Comparison of ENCODE assay signal across 1 cellular context in the genomic region with DNA sequence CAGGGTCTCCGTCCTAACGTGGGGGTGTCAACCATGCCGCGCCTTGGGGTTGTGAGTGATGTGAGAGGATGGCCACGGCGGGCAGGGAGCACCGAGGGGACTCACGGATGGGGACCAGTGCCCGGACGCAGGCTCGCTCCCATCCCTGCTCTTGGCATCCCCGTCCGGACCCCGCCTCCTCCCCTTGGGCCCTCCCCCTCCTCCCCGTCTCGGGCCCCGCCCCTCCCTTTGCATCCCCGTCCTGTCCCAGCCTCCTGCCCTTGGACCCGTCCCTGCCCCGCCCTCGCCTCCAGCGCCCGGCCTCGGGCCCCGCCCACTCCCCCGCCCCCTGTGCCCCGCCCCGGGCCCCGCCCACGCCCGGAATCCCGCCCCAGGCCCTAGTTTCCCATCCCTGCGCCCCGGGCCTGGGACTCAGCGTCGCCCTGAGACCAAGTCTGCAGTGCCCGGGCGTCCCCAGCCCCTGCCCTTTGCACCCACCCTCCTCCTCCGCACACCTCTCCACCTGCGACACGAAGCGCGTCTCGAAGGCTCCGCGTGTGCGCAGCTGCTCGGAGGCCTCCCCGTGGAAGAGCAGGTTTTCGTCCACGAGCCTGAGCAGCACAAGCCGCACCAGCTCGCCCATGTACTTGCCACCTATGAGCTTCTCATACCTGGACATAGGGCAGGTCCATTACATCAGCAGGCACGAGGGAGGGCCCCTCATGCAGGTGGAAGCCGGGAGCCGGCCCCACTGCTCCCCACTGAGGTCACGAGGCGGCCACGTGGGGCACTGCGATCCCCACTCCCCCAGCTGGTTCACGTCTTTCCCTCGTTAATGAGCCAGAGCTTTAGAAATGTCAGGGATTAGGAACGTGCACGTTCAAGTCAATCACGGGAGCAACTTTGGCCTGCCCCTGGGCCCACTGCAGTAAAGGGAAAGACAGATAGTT.
TF ChIP-seq lines count a peak whose summit lies in the region.

No MANE protein-coding gene starts in this region.

TF ChIP-seq in K562, 482 proteins besides CTCF, POLR2A, EP300 and RAD21 (continued from another document and continues in another):
- TF ChIP-seq FOS (IDR thresholded peaks at IDR 0.05; ENCODE audit: extremely low read depth, insufficient read length) (no peak), ZNF778 (CRISPR knock-in tag; IDR thresholded peaks at IDR 0.05) (no peak), L3MBTL2 (IDR thresholded peaks at IDR 0.05) (peak; percentile 88), ZNF77 (CRISPR knock-in tag; IDR thresholded peaks at IDR 0.05) (no peak), HNRNPH1 (optimal IDR thresholded peaks at IDR 0.05; ENCODE audit: low read depth, low read length) (no peak), MTF1 (CRISPR knock-in tag; IDR thresholded peaks at IDR 0.05; ENCODE audit: borderline replicate concordance) (no peak), LEF1 (IDR thresholded peaks at IDR 0.05) (no peak), ZSCAN29 (IDR thresholded peaks at IDR 0.05) (no peak), NCOA1 (IDR thresholded peaks at IDR 0.05; ENCODE audit: low read depth) (no peak), ETV6 (IDR thresholded peaks at IDR 0.05; ENCODE audit: borderline replicate concordance in 1 of 2, low read depth in 2 of 2, low read length in 1 of 2) (no peak), ETV6 (CRISPR knock-in tag; IDR thresholded peaks at IDR 0.05; ENCODE audit: borderline replicate concordance) (peak; percentile 79; the same call in 1 of the 2 replicates), CREBBP (IDR thresholded peaks at IDR 0.05; ENCODE audit: low read depth, low read length) (no peak), PML (IDR thresholded peaks at IDR 0.05; ENCODE audit: low read length) (no peak), JUNB (CRISPR knock-in tag; conservative IDR thresholded peaks at IDR 0.05) (no peak), TEAD2 (tag; IDR thresholded peaks at IDR 0.05) (no peak), ZBTB8A (IDR thresholded peaks at IDR 0.05; ENCODE audit: partially characterized antibody) (no peak), HDAC6 (IDR thresholded peaks at IDR 0.05; ENCODE audit: low read depth, low read length) (no peak), KHSRP (IDR thresholded peaks at IDR 0.05) (no peak), ZNF41 (CRISPR knock-in tag; conservative IDR thresholded peaks at IDR 0.05) (no peak), C11orf30 (IDR thresholded peaks at IDR 0.05; ENCODE audit: low read depth) (no peak), RBBP5 (IDR thresholded peaks at IDR 0.05; ENCODE audit: borderline replicate concordance, insufficient read depth, low read length, poor library complexity, severe bottlenecking) (peak; percentile 45), SP2 (IDR thresholded peaks at IDR 0.05; ENCODE audit: extremely low read depth, low read depth, low read length, poor library complexity, severe bottlenecking) (no peak), FOXK2 (conservative IDR thresholded peaks at IDR 0.05 in 1 of 2, IDR thresholded peaks at IDR 0.05 in 1 of 2; ENCODE audit: low read depth in 2 of 2) (no peak), DACH1 (IDR thresholded peaks at IDR 0.05; ENCODE audit: partially characterized antibody) (no peak), COPS2 (conservative IDR thresholded peaks at IDR 0.05) (no peak), HDAC2 (IDR thresholded peaks at IDR 0.05) (0 out of 2 replicates have a peak, but pooled peaks have one; percentile 14), KDM4B (IDR thresholded peaks at IDR 0.05; ENCODE audit: borderline replicate concordance in 2 of 2, low read depth in 1 of 2) (no peak; a peak in 1 of 4 replicates), IFI16 (CRISPR knock-in tag; IDR thresholded peaks at IDR 0.05) (no peak), RBM34 (IDR thresholded peaks at IDR 0.05; ENCODE audit: borderline replicate concordance, insufficient read depth, low read length) (no peak), BRD4 (IDR thresholded peaks at IDR 0.05) (no peak), GATA2 (CRISPR knock-in tag; IDR thresholded peaks at IDR 0.05) (no peak), ZNF668 (CRISPR knock-in tag; IDR thresholded peaks at IDR 0.05) (no peak), ZNF324 (CRISPR knock-in tag; IDR thresholded peaks at IDR 0.05) (no peak)
- TF ChIP-seq, protein P1, sequence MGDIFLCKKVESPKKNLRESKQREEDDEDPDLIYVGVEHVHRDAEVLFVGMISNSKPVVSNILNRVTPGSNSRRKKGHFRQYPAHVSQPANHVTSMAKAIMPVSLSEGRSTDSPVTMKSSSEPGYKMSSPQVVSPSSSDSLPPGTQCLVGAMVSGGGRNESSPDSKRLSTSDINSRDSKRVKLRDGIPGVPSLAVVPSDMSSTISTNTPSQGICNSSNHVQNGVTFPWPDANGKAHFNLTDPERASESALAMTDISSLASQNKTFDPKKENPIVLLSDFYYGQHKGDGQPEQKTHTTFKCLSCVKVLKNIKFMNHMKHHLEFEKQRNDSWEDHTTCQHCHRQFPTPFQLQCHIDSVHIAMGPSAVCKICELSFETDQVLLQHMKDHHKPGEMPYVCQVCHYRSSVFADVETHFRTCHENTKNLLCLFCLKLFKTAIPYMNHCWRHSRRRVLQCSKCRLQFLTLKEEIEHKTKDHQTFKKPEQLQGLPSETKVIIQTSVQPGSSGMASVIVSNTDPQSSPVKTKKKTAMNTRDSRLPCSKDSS (IDR thresholded peaks at IDR 0.05; ENCODE audit: low read depth, partially characterized antibody) = no peak
- TF ChIP-seq, protein P2, sequence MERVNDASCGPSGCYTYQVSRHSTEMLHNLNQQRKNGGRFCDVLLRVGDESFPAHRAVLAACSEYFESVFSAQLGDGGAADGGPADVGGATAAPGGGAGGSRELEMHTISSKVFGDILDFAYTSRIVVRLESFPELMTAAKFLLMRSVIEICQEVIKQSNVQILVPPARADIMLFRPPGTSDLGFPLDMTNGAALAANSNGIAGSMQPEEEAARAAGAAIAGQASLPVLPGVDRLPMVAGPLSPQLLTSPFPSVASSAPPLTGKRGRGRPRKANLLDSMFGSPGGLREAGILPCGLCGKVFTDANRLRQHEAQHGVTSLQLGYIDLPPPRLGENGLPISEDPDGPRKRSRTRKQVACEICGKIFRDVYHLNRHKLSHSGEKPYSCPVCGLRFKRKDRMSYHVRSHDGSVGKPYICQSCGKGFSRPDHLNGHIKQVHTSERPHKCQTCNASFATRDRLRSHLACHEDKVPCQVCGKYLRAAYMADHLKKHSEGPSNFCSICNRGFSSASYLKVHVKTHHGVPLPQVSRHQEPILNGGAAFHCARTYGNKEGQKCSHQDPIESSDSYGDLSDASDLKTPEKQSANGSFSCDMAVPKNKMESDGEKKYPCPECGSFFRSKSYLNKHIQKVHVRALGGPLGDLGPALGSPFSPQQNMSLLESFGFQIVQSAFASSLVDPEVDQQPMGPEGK (CRISPR knock-in tag; IDR thresholded peaks at IDR 0.05; ENCODE audit: borderline replicate concordance) = no peak
- TF ChIP-seq, protein P3, sequence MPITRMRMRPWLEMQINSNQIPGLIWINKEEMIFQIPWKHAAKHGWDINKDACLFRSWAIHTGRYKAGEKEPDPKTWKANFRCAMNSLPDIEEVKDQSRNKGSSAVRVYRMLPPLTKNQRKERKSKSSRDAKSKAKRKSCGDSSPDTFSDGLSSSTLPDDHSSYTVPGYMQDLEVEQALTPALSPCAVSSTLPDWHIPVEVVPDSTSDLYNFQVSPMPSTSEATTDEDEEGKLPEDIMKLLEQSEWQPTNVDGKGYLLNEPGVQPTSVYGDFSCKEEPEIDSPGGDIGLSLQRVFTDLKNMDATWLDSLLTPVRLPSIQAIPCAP (CRISPR knock-in tag; IDR thresholded peaks at IDR 0.05; ENCODE audit: borderline replicate concordance) = no peak
- TF ChIP-seq, protein P4, sequence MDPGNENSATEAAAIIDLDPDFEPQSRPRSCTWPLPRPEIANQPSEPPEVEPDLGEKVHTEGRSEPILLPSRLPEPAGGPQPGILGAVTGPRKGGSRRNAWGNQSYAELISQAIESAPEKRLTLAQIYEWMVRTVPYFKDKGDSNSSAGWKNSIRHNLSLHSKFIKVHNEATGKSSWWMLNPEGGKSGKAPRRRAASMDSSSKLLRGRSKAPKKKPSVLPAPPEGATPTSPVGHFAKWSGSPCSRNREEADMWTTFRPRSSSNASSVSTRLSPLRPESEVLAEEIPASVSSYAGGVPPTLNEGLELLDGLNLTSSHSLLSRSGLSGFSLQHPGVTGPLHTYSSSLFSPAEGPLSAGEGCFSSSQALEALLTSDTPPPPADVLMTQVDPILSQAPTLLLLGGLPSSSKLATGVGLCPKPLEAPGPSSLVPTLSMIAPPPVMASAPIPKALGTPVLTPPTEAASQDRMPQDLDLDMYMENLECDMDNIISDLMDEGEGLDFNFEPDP (CRISPR knock-in tag; IDR thresholded peaks at IDR 0.05) = no peak
- TF ChIP-seq, protein P5, sequence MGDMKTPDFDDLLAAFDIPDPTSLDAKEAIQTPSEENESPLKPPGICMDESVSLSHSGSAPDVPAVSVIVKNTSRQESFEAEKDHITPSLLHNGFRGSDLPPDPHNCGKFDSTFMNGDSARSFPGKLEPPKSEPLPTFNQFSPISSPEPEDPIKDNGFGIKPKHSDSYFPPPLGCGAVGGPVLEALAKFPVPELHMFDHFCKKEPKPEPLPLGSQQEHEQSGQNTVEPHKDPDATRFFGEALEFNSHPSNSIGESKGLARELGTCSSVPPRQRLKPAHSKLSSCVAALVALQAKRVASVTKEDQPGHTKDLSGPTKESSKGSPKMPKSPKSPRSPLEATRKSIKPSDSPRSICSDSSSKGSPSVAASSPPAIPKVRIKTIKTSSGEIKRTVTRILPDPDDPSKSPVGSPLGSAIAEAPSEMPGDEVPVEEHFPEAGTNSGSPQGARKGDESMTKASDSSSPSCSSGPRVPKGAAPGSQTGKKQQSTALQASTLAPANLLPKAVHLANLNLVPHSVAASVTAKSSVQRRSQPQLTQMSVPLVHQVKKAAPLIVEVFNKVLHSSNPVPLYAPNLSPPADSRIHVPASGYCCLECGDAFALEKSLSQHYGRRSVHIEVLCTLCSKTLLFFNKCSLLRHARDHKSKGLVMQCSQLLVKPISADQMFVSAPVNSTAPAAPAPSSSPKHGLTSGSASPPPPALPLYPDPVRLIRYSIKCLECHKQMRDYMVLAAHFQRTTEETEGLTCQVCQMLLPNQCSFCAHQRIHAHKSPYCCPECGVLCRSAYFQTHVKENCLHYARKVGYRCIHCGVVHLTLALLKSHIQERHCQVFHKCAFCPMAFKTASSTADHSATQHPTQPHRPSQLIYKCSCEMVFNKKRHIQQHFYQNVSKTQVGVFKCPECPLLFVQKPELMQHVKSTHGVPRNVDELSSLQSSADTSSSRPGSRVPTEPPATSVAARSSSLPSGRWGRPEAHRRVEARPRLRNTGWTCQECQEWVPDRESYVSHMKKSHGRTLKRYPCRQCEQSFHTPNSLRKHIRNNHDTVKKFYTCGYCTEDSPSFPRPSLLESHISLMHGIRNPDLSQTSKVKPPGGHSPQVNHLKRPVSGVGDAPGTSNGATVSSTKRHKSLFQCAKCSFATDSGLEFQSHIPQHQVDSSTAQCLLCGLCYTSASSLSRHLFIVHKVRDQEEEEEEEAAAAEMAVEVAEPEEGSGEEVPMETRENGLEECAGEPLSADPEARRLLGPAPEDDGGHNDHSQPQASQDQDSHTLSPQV (IDR thresholded peaks at IDR 0.05) = peak; percentile 87
- TF ChIP-seq, protein P6, sequence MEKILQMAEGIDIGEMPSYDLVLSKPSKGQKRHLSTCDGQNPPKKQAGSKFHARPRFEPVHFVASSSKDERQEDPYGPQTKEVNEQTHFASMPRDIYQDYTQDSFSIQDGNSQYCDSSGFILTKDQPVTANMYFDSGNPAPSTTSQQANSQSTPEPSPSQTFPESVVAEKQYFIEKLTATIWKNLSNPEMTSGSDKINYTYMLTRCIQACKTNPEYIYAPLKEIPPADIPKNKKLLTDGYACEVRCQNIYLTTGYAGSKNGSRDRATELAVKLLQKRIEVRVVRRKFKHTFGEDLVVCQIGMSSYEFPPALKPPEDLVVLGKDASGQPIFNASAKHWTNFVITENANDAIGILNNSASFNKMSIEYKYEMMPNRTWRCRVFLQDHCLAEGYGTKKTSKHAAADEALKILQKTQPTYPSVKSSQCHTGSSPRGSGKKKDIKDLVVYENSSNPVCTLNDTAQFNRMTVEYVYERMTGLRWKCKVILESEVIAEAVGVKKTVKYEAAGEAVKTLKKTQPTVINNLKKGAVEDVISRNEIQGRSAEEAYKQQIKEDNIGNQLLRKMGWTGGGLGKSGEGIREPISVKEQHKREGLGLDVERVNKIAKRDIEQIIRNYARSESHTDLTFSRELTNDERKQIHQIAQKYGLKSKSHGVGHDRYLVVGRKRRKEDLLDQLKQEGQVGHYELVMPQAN (IDR thresholded peaks at IDR 0.05; ENCODE audit: borderline replicate concordance) = no peak
- TF ChIP-seq, protein P7, sequence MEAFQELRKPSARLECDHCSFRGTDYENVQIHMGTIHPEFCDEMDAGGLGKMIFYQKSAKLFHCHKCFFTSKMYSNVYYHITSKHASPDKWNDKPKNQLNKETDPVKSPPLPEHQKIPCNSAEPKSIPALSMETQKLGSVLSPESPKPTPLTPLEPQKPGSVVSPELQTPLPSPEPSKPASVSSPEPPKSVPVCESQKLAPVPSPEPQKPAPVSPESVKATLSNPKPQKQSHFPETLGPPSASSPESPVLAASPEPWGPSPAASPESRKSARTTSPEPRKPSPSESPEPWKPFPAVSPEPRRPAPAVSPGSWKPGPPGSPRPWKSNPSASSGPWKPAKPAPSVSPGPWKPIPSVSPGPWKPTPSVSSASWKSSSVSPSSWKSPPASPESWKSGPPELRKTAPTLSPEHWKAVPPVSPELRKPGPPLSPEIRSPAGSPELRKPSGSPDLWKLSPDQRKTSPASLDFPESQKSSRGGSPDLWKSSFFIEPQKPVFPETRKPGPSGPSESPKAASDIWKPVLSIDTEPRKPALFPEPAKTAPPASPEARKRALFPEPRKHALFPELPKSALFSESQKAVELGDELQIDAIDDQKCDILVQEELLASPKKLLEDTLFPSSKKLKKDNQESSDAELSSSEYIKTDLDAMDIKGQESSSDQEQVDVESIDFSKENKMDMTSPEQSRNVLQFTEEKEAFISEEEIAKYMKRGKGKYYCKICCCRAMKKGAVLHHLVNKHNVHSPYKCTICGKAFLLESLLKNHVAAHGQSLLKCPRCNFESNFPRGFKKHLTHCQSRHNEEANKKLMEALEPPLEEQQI (IDR thresholded peaks at IDR 0.05) = no peak
- TF ChIP-seq, protein P8, sequence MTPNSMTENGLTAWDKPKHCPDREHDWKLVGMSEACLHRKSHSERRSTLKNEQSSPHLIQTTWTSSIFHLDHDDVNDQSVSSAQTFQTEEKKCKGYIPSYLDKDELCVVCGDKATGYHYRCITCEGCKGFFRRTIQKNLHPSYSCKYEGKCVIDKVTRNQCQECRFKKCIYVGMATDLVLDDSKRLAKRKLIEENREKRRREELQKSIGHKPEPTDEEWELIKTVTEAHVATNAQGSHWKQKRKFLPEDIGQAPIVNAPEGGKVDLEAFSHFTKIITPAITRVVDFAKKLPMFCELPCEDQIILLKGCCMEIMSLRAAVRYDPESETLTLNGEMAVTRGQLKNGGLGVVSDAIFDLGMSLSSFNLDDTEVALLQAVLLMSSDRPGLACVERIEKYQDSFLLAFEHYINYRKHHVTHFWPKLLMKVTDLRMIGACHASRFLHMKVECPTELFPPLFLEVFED (CRISPR knock-in tag; conservative IDR thresholded peaks at IDR 0.05) = no peak
- TF ChIP-seq, protein P9, sequence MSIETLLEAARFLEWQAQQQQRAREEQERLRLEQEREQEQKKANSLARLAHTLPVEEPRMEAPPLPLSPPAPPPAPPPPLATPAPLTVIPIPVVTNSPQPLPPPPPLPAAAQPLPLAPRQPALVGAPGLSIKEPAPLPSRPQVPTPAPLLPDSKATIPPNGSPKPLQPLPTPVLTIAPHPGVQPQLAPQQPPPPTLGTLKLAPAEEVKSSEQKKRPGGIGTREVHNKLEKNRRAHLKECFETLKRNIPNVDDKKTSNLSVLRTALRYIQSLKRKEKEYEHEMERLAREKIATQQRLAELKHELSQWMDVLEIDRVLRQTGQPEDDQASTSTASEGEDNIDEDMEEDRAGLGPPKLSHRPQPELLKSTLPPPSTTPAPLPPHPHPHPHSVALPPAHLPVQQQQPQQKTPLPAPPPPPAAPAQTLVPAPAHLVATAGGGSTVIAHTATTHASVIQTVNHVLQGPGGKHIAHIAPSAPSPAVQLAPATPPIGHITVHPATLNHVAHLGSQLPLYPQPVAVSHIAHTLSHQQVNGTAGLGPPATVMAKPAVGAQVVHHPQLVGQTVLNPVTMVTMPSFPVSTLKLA (conservative IDR thresholded peaks at IDR 0.05) = peak in 1 of 2 experiments; percentile 65; a peak in 3 of 4 replicates
